Comparison of ENCODE assay signal across 8 cellular contexts in genomic region chr6:219641-220198, GRCh38.
DNase-seq lines count a peak whose midpoint lies in the region; ATAC-seq and TF ChIP-seq lines count a peak whose summit lies in the region.

No MANE protein-coding gene starts in this region.

- H3K27ac Mint-ChIP-seq in activated naive CD8-positive, alpha-beta T cell, result peak overlapping the region; percentile 5
- H3K27ac Mint-ChIP-seq in activated naive CD8-positive, alpha-beta T cell treated with anti-CD3 and anti-CD28 coated beads, Interleukin-2, amount 50 U/mL, for 24 hours, result no peak overlapping the region
- no peak overlapping the region for H3K27ac Mint-ChIP-seq in WTC11

- ATAC-seq in activated naive CD8-positive, alpha-beta T cell treated with anti-CD3 and anti-CD28 coated beads, Interleukin-2, amount 50 U/mL, for 24 hours, result no peak
- peak; percentile 40 for ATAC-seq in WTC11
- ATAC-seq in upper lobe of right lung, result peak; percentile 79
- ATAC-seq in GM19397 (IDR thresholded peaks at IDR 0.05; ENCODE audit: unreplicated experiment), result no peak

- H3K27me3 ChIP-seq in upper lobe of right lung, result no peaks in the 10 kb centered on the region

- CTCF ChIA-PET in WTC11 (lab: Charles Lee), result interaction anchor here (1.3 kb wide), 1 partner anchor 29 kb away, joined by 3 read pairs; no protein-coding TSS in a partner anchor

- POLR2A ChIA-PET in WTC11 (lab: Charles Lee), result no interaction called here

- H3K4me3 Mint-ChIP-seq in activated naive CD8-positive, alpha-beta T cell, result no peak overlapping the region
- no peak overlapping the region for H3K4me3 Mint-ChIP-seq in activated naive CD8-positive, alpha-beta T cell treated with anti-CD3 and anti-CD28 coated beads, Interleukin-2, amount 50 U/mL, for 24 hours
- H3K4me3 Mint-ChIP-seq in WTC11, result no peak overlapping the region

- H3K27me3 Mint-ChIP-seq in activated naive CD8-positive, alpha-beta T cell, result no peaks in the 10 kb centered on the region
- H3K27me3 Mint-ChIP-seq in activated naive CD8-positive, alpha-beta T cell treated with anti-CD3 and anti-CD28 coated beads, Interleukin-2, amount 50 U/mL, for 24 hours, result no peaks in the 10 kb centered on the region
- H3K27me3 Mint-ChIP-seq in WTC11 (ENCODE audit: low read depth), result no peaks in the 10 kb centered on the region

- no peaks in the 10 kb centered on the region for H3K9me3 Mint-ChIP-seq in activated naive CD8-positive, alpha-beta T cell (ENCODE audit: low read depth)
- H3K9me3 Mint-ChIP-seq in activated naive CD8-positive, alpha-beta T cell treated with anti-CD3 and anti-CD28 coated beads, Interleukin-2, amount 50 U/mL, for 24 hours, result no peaks in the 10 kb centered on the region
- peaks cover 5% of the 10 kb centered on the region for H3K9me3 Mint-ChIP-seq in WTC11

- no peaks in the 10 kb centered on the region for H3K9me3 ChIP-seq in upper lobe of right lung

- no peaks in the 10 kb centered on the region for H3K36me3 ChIP-seq in upper lobe of right lung

- H3K36me3 Mint-ChIP-seq in activated naive CD8-positive, alpha-beta T cell, result no peaks in the 10 kb centered on the region
- no peaks in the 10 kb centered on the region for H3K36me3 Mint-ChIP-seq in activated naive CD8-positive, alpha-beta T cell treated with anti-CD3 and anti-CD28 coated beads, Interleukin-2, amount 50 U/mL, for 24 hours (ENCODE audit: low read depth)
- H3K36me3 Mint-ChIP-seq in WTC11, result 0 out of 2 replicates have a peak, but pooled peaks cover under 1% of the 10 kb centered on the region

- peaks cover 57% of the 10 kb centered on the region for H3K4me1 Mint-ChIP-seq in activated naive CD8-positive, alpha-beta T cell (ENCODE audit: low read depth)
- peaks cover 92% of the 10 kb centered on the region for H3K4me1 Mint-ChIP-seq in activated naive CD8-positive, alpha-beta T cell treated with anti-CD3 and anti-CD28 coated beads, Interleukin-2, amount 50 U/mL, for 24 hours
- H3K4me1 Mint-ChIP-seq in WTC11, result peaks cover 27% of the 10 kb centered on the region

- DNase-seq in activated naive CD8-positive, alpha-beta T cell treated with anti-CD3 and anti-CD28 coated beads, Interleukin-2, amount 50 U/mL, for 24 hours, result no peak
- DNase-seq in WTC11 (ENCODE audit: low spot score), result peak; percentile 27
- peak; percentile 58 for DNase-seq in kidney tubule cell (ENCODE audit: low spot score)
- DNase-seq in upper lobe of right lung, result peak; percentile 83
- DNase-seq in stimulated activated CD4-positive, alpha-beta T cell treated with anti-CD3 and anti-CD28 coated beads, Interleukin-4, amount 100 ng/mL, for 4 hours, result no peak
- no peak for DNase-seq in dedifferentiated amniotic fluid mesenchymal stem cell (ENCODE audit: extremely low spot score)

- TF ChIP-seq CTCF in WTC11 (IDR thresholded peaks at IDR 0.05) (no peak), upper lobe of right lung (IDR thresholded peaks at IDR 0.05) (no peak)

- no peak overlapping the region for H3K4me3 ChIP-seq in upper lobe of right lung

- intact Hi-C loops in upper lobe of right lung (cut with DNase I), result no loop called here

- peaks cover 7% of the 10 kb centered on the region for H3K4me1 ChIP-seq in upper lobe of right lung

- no peak overlapping the region for H3K27ac ChIP-seq in upper lobe of right lung

TF ChIP-seq in WTC11, 78 proteins besides CTCF, POLR2A, EP300 and RAD21:
- 0 out of 2 replicates have a peak, but pooled peaks have one; percentile 27 for TF ChIP-seq E2F5 (CRISPR knock-in tag; IDR thresholded peaks at IDR 0.05)
- TF ChIP-seq SMAD4 (CRISPR knock-in tag; IDR thresholded peaks at IDR 0.05), result no peak

Comparison
In these comparisons a context has a peak if more than half of its experiments do, and no peak if none do; other contexts are left out.
1. ATAC-seq: peak in WTC11 (single experiment) and upper lobe of right lung (single experiment); none in activated naive CD8-positive, alpha-beta T cell treated with anti-CD3 and anti-CD28 coated beads, Interleukin-2, amount 50 U/mL, for 24 hours (single experiment) and GM19397 (single experiment).
2. DNase-seq: peak in WTC11 (single experiment), kidney tubule cell (single experiment) and upper lobe of right lung (single experiment); none in activated naive CD8-positive, alpha-beta T cell treated with anti-CD3 and anti-CD28 coated beads, Interleukin-2, amount 50 U/mL, for 24 hours (single experiment), stimulated activated CD4-positive, alpha-beta T cell treated with anti-CD3 and anti-CD28 coated beads, Interleukin-4, amount 100 ng/mL, for 4 hours (0 of 2) and dedifferentiated amniotic fluid mesenchymal stem cell (single experiment).